In genomic region chr1:109685399-109685798, GRCh38 we compare ENCODE assay signal across 7 cellular contexts. TPM values are rescaled to one million over a fixed set of nuclear protein-coding genes. Genes with fewer than 3 reads are reported as not detected.
"Had no signal": no experiment of that assay in that cellular context is flagged by ENCODE, and none has a peak within 500 bp of the region (broad histone marks: within the 10 kb centered on the region; RNA-seq: fewer than 3 reads in every experiment).

No MANE protein-coding gene starts in this region.

RNA-seq across cellular contexts. Expression of gene GSTM1, which starts 2.2 kb away (rescaled TPM):
- total RNA-seq: occipital lobe, osteoblast, pulmonary artery endothelial cell, testis, ureter had no signal
- polyA plus RNA-seq: neural cell had no signal

RNA-seq across cellular contexts. Expression of gene GSTM5, which starts 26.7 kb away (rescaled TPM):
- polyA plus RNA-seq: naive thymus-derived CD4-positive, alpha-beta T cell; neural cell had no signal
